In the genomic region with DNA sequence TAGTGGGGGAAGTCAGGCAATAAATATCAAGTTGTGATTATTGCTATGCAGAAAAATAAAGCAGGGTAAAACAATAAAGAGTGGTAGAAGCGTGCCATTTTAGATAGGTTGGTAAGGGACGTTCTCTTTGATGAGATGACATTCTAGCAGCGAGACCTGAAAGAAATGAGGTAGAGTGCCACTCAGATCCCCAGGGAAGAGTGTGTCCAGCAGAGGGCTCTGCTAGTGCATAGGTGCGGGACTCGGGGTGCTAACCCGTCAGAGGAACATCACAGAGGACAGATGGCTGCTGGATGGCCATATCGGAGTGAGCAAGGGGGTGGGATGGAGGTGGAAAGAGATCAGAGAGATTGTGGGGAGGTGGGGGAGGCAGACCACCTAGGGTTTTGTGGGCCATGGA, we compare ENCODE assay signal across 8 cellular contexts. TPM values are rescaled to one million over a fixed set of nuclear protein-coding genes. Genes with fewer than 3 reads are reported as not detected.
A peak's percentile ranks its signal among the peaks of the same experiment; 100 is the strongest.
DNase-seq lines count a peak whose midpoint lies in the region; ATAC-seq and TF ChIP-seq lines count a peak whose summit lies in the region.

No MANE protein-coding gene starts in this region.

- no peaks in the 10 kb centered on the region for H3K36me3 ChIP-seq in colonic mucosa

- H3K27ac ChIP-seq in colonic mucosa, result no peak overlapping the region

- peaks cover 0 to 5% of the 10 kb centered on the region in 2 donors for H3K27me3 Mint-ChIP-seq in natural killer cell treated with Interleukin-12 subunit alpha and Interleukin-12 subunit beta and Interleukin-15 and Interleukin-18, amount 100 ng/mL, for 72 hours

- intact Hi-C loops in colonic mucosa (cut with DNase I), result loop anchor here (5.0 kb wide), 1 partner anchor 126 kb away; no protein-coding TSS in a partner anchor
- intact Hi-C loops in posterior cingulate gyrus (cut with DNase I), result no loop called here

- H3K4me1 ChIP-seq in colonic mucosa, result no peaks in the 10 kb centered on the region

- H3K27me3 ChIP-seq in colonic mucosa, result no peaks in the 10 kb centered on the region

- no peak overlapping the region for H3K27ac Mint-ChIP-seq in natural killer cell treated with Interleukin-12 subunit alpha and Interleukin-12 subunit beta and Interleukin-15 and Interleukin-18, amount 100 ng/mL, for 72 hours

- no peaks in the 10 kb centered on the region for H3K36me3 Mint-ChIP-seq in natural killer cell treated with Interleukin-12 subunit alpha and Interleukin-12 subunit beta and Interleukin-15 and Interleukin-18, amount 100 ng/mL, for 72 hours

- H3K4me3 Mint-ChIP-seq in natural killer cell treated with Interleukin-12 subunit alpha and Interleukin-12 subunit beta and Interleukin-15 and Interleukin-18, amount 100 ng/mL, for 72 hours, result no peak overlapping the region

- peak; percentile 65 for ATAC-seq in GM18868 (IDR thresholded peaks at IDR 0.05; ENCODE audit: unreplicated experiment)
- no peak for ATAC-seq in natural killer cell treated with Interleukin-12 subunit alpha and Interleukin-12 subunit beta and Interleukin-15 and Interleukin-18, amount 100 ng/mL, for 72 hours

- H3K9me3 ChIP-seq in colonic mucosa, result no peaks in the 10 kb centered on the region

- H3K9ac ChIP-seq in colonic mucosa (ENCODE audit: low read depth in 2 of 2, low read length in 2 of 2), result no peak overlapping the region

- H3K4me1 Mint-ChIP-seq in natural killer cell treated with Interleukin-12 subunit alpha and Interleukin-12 subunit beta and Interleukin-15 and Interleukin-18, amount 100 ng/mL, for 72 hours (ENCODE audit: low read depth in 2 of 2), result no peaks in the 10 kb centered on the region

- DNase-seq in AG10803 (ENCODE audit: low read depth) (no peak), NCI-H460 (ENCODE audit: extremely low read depth, low read depth) (peak; percentile 32), colonic mucosa (peak; percentile 23), posterior cingulate gyrus (peak in 8 of 10 donors; percentile 23 to 90 (median 62)), AG20443 (ENCODE audit: low spot score) (no peak), DMS79 treated with DMSO at 0.1 percent for 48 hours (lab: John Stamatoyannopoulos, UW) (no peak)
- DNase-seq in natural killer cell treated with Interleukin-12 subunit alpha and Interleukin-12 subunit beta and Interleukin-15 and Interleukin-18, amount 100 ng/mL, for 72 hours (ENCODE audit: low spot score), result no peak

- no peak overlapping the region for H3K4me3 ChIP-seq in AG10803 (ENCODE audit: low read length)
- H3K4me3 ChIP-seq in colonic mucosa, result no peak overlapping the region

- TF ChIP-seq CTCF in AG10803 (conservative IDR thresholded peaks at IDR 0.05; ENCODE audit: low read length) (peak; percentile 52), colonic mucosa (IDR thresholded peaks at IDR 0.05) (no peak)

- H3K9me3 Mint-ChIP-seq in natural killer cell treated with Interleukin-12 subunit alpha and Interleukin-12 subunit beta and Interleukin-15 and Interleukin-18, amount 100 ng/mL, for 72 hours, result no peaks in the 10 kb centered on the region

RNA-seq across cellular contexts. Expression of a gene that starts 16.3 kb away (rescaled TPM):
- total RNA-seq in NCI-H460 (2014; rRNA removed; shearing (Covaris generic)), result 0.72 TPM in 1 of 2 replicates, not detected in the other
- 0.14 TPM in 1 of 2 replicates, not detected in the other for polyA plus RNA-seq in NCI-H460 (2014; cell fraction: nucleus; rRNA removed)
- 1 to 10 TPM in 1 of 2 donors, not detected in 1; 1.5 TPM for total RNA-seq in colonic mucosa
- total RNA-seq in natural killer cell treated with Interleukin-12 subunit alpha and Interleukin-12 subunit beta and Interleukin-15 and Interleukin-18, amount 100 ng/mL, for 72 hours, result not detected

Comparison
In these comparisons a context has a peak if more than half of its experiments do, and no peak if none do; other contexts are left out.
1. DNase-seq: peak in NCI-H460 (single experiment), colonic mucosa (single experiment) and posterior cingulate gyrus (8 of 10); none in AG10803 (single experiment), AG20443 (single experiment), DMS79 treated with DMSO at 0.1 percent for 48 hours (single experiment) and natural killer cell treated with Interleukin-12 subunit alpha and Interleukin-12 subunit beta and Interleukin-15 and Interleukin-18, amount 100 ng/mL, for 72 hours (single experiment).